ENCODE assay signal across 24 cellular contexts in the genomic region with DNA sequence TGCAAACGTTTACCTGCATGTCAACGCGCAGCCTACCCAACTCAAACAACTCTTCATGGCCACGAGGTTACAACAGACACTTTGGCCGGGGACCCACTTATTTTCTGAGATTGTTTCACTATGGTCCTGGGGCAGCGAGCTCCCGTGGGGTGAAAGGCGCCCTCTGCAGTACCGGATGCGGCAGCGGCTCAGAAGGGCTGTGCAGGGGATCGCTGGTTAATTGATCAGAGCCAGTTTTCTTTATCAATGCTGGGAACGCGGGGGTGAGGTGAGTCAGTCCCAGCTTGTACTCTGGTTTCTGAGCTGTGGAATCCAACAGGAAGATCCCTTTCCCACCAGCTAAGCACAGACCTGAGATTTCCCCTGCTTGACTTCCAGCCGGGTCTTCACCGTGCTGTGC.
DNase-seq lines count a peak whose midpoint lies in the region; ATAC-seq, FAIRE-seq and TF ChIP-seq lines count a peak whose summit lies in the region.
"Had no signal": no experiment of that assay in that cellular context is flagged by ENCODE, and none has a peak within 500 bp of the region (broad histone marks: within the 10 kb centered on the region; RNA-seq: fewer than 3 reads in every experiment).

No MANE protein-coding gene starts in this region.

- no peak overlapping the region for H3K4me3 Mint-ChIP-seq in activated CD4-positive, alpha-beta T cell treated with anti-CD3 and anti-CD28 coated beads, Interleukin-2, amount 10 ng/mL, durations not matched to agents 24 days and 14 days
- H3K4me3 Mint-ChIP-seq: natural killer cell treated with Interleukin-12 subunit alpha and Interleukin-12 subunit beta and Interleukin-15 and Interleukin-18, amount 100 ng/mL, for 72 hours; stimulated activated naive CD8-positive, alpha-beta T cell treated with anti-CD3 and anti-CD28 coated beads, Interleukin-15, amount 100 ng/mL, for 72 hours had no signal

- H3K4me3 ChIP-seq in K562, result no peak overlapping the region
- H3K4me3 ChIP-seq in testis, result no peak overlapping the region
- H3K4me3 ChIP-seq: GM12878, vagina had no signal

- POLR2A ChIA-PET in K562 (lab: Yijun Ruan, JAX), result interaction anchor here (0.7 kb wide), 1 partner anchor 91 kb away, joined by 3 read pairs; no protein-coding TSS in a partner anchor

- in situ Hi-C loops in K562 (cut with MboI), result no loop called here

- H3K9me3 ChIP-seq in K562 (replicated peaks; ENCODE audit: control insufficient read depth, insufficient read depth, low read depth, low read length) (no peaks in the 10 kb centered on the region), testis (no peaks in the 10 kb centered on the region)
- H3K9me3 ChIP-seq: vagina had no signal

- H3K79me2 ChIP-seq in K562 (ENCODE audit: control insufficient read depth, insufficient read depth, low read length), result no peaks in the 10 kb centered on the region

- H4K20me1 ChIP-seq in K562 (replicated peaks; ENCODE audit: control insufficient read depth, insufficient read depth, low read length), result no peaks in the 10 kb centered on the region

- ATAC-seq in K562, result 0 out of 3 replicates have a peak, but pooled peaks have one; percentile 47
- ATAC-seq: GM12878; natural killer cell treated with Interleukin-12 subunit alpha and Interleukin-12 subunit beta and Interleukin-15 and Interleukin-18, amount 100 ng/mL, for 72 hours; stimulated activated naive CD8-positive, alpha-beta T cell treated with anti-CD3 and anti-CD28 coated beads, Interleukin-15, amount 100 ng/mL, for 72 hours had no signal

- CTCF ChIA-PET in K562 (lab: Yijun Ruan, JAX; ENCODE audit: low intra/inter-chr PET ratio), result no interaction called here

- no peak overlapping the region for H3K4me2 ChIP-seq in K562 (ENCODE audit: insufficient read depth, low read length)

- H3K36me3 ChIP-seq in K562 (ENCODE audit: control insufficient read depth, insufficient read depth, low read length) (no peaks in the 10 kb centered on the region), testis (ENCODE audit: low read depth, missing control alignments) (no peaks in the 10 kb centered on the region)
- H3K36me3 ChIP-seq: vagina had no signal

- FAIRE-seq in K562 (lab: Jason Lieb, UNC), result no peak
- FAIRE-seq: GM12878, islet of Langerhans had no signal

- H3K27me3 ChIP-seq in K562 (ENCODE audit: control insufficient read depth in 2 of 2, insufficient read depth in 2 of 2, low read length in 2 of 2) (no peaks in the 10 kb centered on the region), testis (no peaks in the 10 kb centered on the region)
- H3K27me3 ChIP-seq: vagina had no signal

- peaks cover 1% of the 10 kb centered on the region for H3K36me3 Mint-ChIP-seq in activated CD4-positive, alpha-beta T cell treated with anti-CD3 and anti-CD28 coated beads, Interleukin-2, amount 10 ng/mL, durations not matched to agents 24 days and 14 days (ENCODE audit: low read depth)
- H3K36me3 Mint-ChIP-seq: natural killer cell treated with Interleukin-12 subunit alpha and Interleukin-12 subunit beta and Interleukin-15 and Interleukin-18, amount 100 ng/mL, for 72 hours had no signal

- TF ChIP-seq RAD21 in K562 (CRISPR knock-in tag; conservative IDR thresholded peaks at IDR 0.05 in 1 of 2, IDR thresholded peaks at IDR 0.05 in 1 of 2), result peak; percentile 22 to 40; a peak in 2 of 4 replicates

- no peak overlapping the region for H3K27ac Mint-ChIP-seq in activated CD4-positive, alpha-beta T cell treated with anti-CD3 and anti-CD28 coated beads, Interleukin-2, amount 10 ng/mL, durations not matched to agents 24 days and 14 days
- H3K27ac Mint-ChIP-seq: stimulated activated naive CD8-positive, alpha-beta T cell treated with anti-CD3 and anti-CD28 coated beads, Interleukin-15, amount 100 ng/mL, for 72 hours had no signal

- no peaks in the 10 kb centered on the region for H3K27me3 Mint-ChIP-seq in activated CD4-positive, alpha-beta T cell treated with anti-CD3 and anti-CD28 coated beads, Interleukin-2, amount 10 ng/mL, durations not matched to agents 24 days and 14 days
- H3K27me3 Mint-ChIP-seq: stimulated activated naive CD8-positive, alpha-beta T cell treated with anti-CD3 and anti-CD28 coated beads, Interleukin-15, amount 100 ng/mL, for 72 hours had no signal

- TF ChIP-seq CTCF in K562 (IDR thresholded peaks at IDR 0.05 in 2 of 3, conservative IDR thresholded peaks at IDR 0.05 in 1 of 3; ENCODE audit: insufficient read depth in 2 of 3, low read depth in 1 of 3, low read length in 3 of 3), result peak in 2 of 3 experiments; percentile 19 to 22; a peak in 1 of 6 replicates
- no peak for TF ChIP-seq CTCF in testis (IDR thresholded peaks at IDR 0.05)

- TF ChIP-seq POLR2A in K562 (conservative IDR thresholded peaks at IDR 0.05) (no peak), testis (IDR thresholded peaks at IDR 0.05) (no peak)

- BruUV-seq in K562 (replicated peaks; lab: Mats Ljungman, UMichigan), result no TSS peak

- peaks cover 6% of the 10 kb centered on the region for H3K9me3 Mint-ChIP-seq in activated CD4-positive, alpha-beta T cell treated with anti-CD3 and anti-CD28 coated beads, Interleukin-2, amount 10 ng/mL, durations not matched to agents 24 days and 14 days
- H3K9me3 Mint-ChIP-seq: natural killer cell treated with Interleukin-12 subunit alpha and Interleukin-12 subunit beta and Interleukin-15 and Interleukin-18, amount 100 ng/mL, for 72 hours; stimulated activated naive CD8-positive, alpha-beta T cell treated with anti-CD3 and anti-CD28 coated beads, Interleukin-15, amount 100 ng/mL, for 72 hours had no signal

- H3K9ac ChIP-seq in K562 (ENCODE audit: insufficient read depth in 1 of 2, low read depth in 2 of 2, low read length in 2 of 2), result no peak overlapping the region

- no peak for TF ChIP-seq EP300 in K562 (IDR thresholded peaks at IDR 0.05; ENCODE audit: low read length)

- intact Hi-C loops in activated CD4-positive, alpha-beta T cell treated with anti-CD3 and anti-CD28 coated beads, Interleukin-2, amount 10 ng/mL, durations not matched to agents 24 days and 14 days (cut with micrococcal nuclease), result no loop called here
- intact Hi-C loops in K562 (cut with micrococcal nuclease) (no loop called here), testis (cut with DNase I; ENCODE audit: low total_unique reads) (no loop called here)

- H3K27ac ChIP-seq in K562 (ENCODE audit: extremely low read depth, low read depth, low read length) (no peak overlapping the region), testis (no peak overlapping the region)
- H3K27ac ChIP-seq: vagina had no signal

- peak; percentile 58 for DNase-seq in activated CD4-positive, alpha-beta T cell treated with anti-CD3 and anti-CD28 coated beads, Interleukin-2, amount 10 ng/mL, durations not matched to agents 24 days and 14 days
- DNase-seq in activated CD4-positive, alpha-beta T cell treated with anti-CD3 and anti-CD28 coated beads, Interleukin-2, amount 50 U/mL, for 1 hour, result no peak
- DNase-seq in K562 (ENCODE audit: extremely low read depth in 1 of 4, low spot score in 3 of 4), result no peak
- DNase-seq in iPS-NIHi7 (ENCODE audit: extremely low spot score), result peak; percentile 74
- peak; percentile 24 for DNase-seq in testis
- no peak for DNase-seq in NCI-H510A (lab: John Stamatoyannopoulos, UW)
- DNase-seq in medulla oblongata (ENCODE audit: extremely low spot score), result no peak
- DNase-seq in NCI-H524 treated with DMSO at 0.1 percent for 48 hours (lab: John Stamatoyannopoulos, UW), result no peak
- DNase-seq: activated CD4-positive, alpha-beta T cell treated with anti-CD3 and anti-CD28 coated beads, Interleukin-2, amount 50 U/mL, for 4 hours; activated effector memory CD4-positive, alpha-beta T cell treated with anti-CD3 and anti-CD28 coated beads, Interleukin-2, amount 50 U/mL, for 16 hours; amygdala; DMS 273 treated with DMSO at 0.1 percent for 48 hours; effector CD4-positive, alpha-beta T cell; GF-D8; glutamatergic neuron; NCI-H187 treated with DMSO at 0.1 percent for 48 hours; NCI-H345; NK-92 treated with Interleukin-12 subunit alpha and Interleukin-12 subunit beta, amount 100 ng/mL, for 24 hours; RPMI8226; stimulated activated naive CD8-positive, alpha-beta T cell treated with anti-CD3 and anti-CD28 coated beads, Interleukin-15, amount 100 ng/mL, for 72 hours had no signal

- H3K4me1 ChIP-seq in K562 (replicated peaks in 1 of 2; ENCODE audit: control insufficient read depth in 2 of 2, insufficient read depth in 2 of 2, low read length in 2 of 2) (peaks cover 0 to 3% of the 10 kb centered on the region in 2 experiments; a peak in 1 of 5 replicates), testis (no peaks in the 10 kb centered on the region)
- H3K4me1 ChIP-seq: vagina had no signal

- 8% methylated on average over 16 of the region's 16 CpGs for WGBS in K562 (ENCODE audit: insufficient coverage, low coverage, missing lambda C conversion rate)
- 57 to 68% methylated on average over 10 to 16 of the region's 16 CpGs for WGBS in testis, 2 donors

- peaks cover 5% of the 10 kb centered on the region for H3K4me1 Mint-ChIP-seq in activated CD4-positive, alpha-beta T cell treated with anti-CD3 and anti-CD28 coated beads, Interleukin-2, amount 10 ng/mL, durations not matched to agents 24 days and 14 days

- H3K9me1 ChIP-seq in K562 (ENCODE audit: control insufficient read depth, insufficient read depth, low read length), result no peaks in the 10 kb centered on the region

- H2AFZ ChIP-seq in K562 (ENCODE audit: low read depth, low read length), result no peak overlapping the region

TF ChIP-seq in K562, 482 proteins besides CTCF, POLR2A, EP300 and RAD21:
- no peak for TF ChIP-seq CBFA2T3 (IDR thresholded peaks at IDR 0.05)
- TF ChIP-seq, protein P1, sequence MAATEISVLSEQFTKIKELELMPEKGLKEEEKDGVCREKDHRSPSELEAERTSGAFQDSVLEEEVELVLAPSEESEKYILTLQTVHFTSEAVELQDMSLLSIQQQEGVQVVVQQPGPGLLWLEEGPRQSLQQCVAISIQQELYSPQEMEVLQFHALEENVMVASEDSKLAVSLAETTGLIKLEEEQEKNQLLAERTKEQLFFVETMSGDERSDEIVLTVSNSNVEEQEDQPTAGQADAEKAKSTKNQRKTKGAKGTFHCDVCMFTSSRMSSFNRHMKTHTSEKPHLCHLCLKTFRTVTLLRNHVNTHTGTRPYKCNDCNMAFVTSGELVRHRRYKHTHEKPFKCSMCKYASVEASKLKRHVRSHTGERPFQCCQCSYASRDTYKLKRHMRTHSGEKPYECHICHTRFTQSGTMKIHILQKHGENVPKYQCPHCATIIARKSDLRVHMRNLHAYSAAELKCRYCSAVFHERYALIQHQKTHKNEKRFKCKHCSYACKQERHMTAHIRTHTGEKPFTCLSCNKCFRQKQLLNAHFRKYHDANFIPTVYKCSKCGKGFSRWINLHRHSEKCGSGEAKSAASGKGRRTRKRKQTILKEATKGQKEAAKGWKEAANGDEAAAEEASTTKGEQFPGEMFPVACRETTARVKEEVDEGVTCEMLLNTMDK (IDR thresholded peaks at IDR 0.05; ENCODE audit: borderline replicate concordance, insufficient read depth, low read depth, low read length, poor library complexity, severe bottlenecking), result peak; percentile 39

Comparison
In these comparisons a context has a peak if more than half of its experiments do, and no peak if none do; other contexts are left out.
1. DNase-seq: peak in activated CD4-positive, alpha-beta T cell treated with anti-CD3 and anti-CD28 coated beads, Interleukin-2, amount 10 ng/mL, durations not matched to agents 24 days and 14 days (single experiment), iPS-NIHi7 (single experiment) and testis (single experiment); none in activated CD4-positive, alpha-beta T cell treated with anti-CD3 and anti-CD28 coated beads, Interleukin-2, amount 50 U/mL, for 1 hour (single experiment), K562 (0 of 4), NCI-H510A (single experiment), medulla oblongata (single experiment) and NCI-H524 treated with DMSO at 0.1 percent for 48 hours (single experiment).
2. CTCF ChIP-seq: peak in K562 (2 of 3); none in testis (0 of 3).